In the genomic region with DNA sequence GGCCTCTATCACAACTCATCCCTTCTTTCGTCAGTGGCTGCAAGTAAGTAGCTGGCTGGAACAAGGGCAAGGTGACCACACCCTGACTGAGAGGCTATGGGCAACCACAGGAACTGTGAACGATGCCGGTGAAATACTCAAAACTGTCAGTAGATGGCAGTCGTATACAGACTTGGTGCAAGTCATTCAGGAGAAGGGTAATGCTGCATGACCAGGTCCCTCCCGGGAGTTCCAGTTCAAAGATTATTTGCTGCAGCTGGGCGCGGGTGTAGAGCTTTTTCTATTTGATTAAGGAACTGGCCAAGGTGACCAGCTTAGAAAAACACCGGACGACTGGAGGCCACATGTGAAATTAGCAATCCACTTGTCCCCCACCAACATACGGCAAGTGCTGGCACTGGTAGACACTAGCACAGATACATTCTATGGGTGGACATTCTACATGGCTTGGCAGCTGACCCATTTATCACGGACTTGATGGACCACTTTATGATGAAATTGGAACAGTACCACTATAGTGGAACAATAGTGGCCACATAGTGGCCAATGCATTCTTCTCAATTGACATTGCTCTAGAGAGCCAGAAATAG, we compare ENCODE assay signal across 9 cellular contexts.
DNase-seq lines count a peak whose midpoint lies in the region; ATAC-seq, FAIRE-seq and TF ChIP-seq lines count a peak whose summit lies in the region.
"Had no signal": no experiment of that assay in that cellular context is flagged by ENCODE, and none has a peak within 500 bp of the region (broad histone marks: within the 10 kb centered on the region; RNA-seq: fewer than 3 reads in every experiment).

No MANE protein-coding gene starts in this region.

- in situ Hi-C loops in mammary epithelial cell (cut with MboI; ENCODE audit: low sequenced_read_pairs in 2 of 2), result no loop called here
- in situ Hi-C loops in HepG2 (cut with HindIII; ENCODE audit: extremely low pct_ligation_motif_present, low pct_unique_long_range_greater_than_20kb), result no loop called here

- peak; percentile 76 for TF ChIP-seq CTCF in OCI-LY7 (conservative IDR thresholded peaks at IDR 0.05; ENCODE audit: low read length)
- TF ChIP-seq CTCF in mammary epithelial cell (conservative IDR thresholded peaks at IDR 0.05 in 1 of 2, IDR thresholded peaks at IDR 0.05 in 1 of 2; ENCODE audit: extremely low read depth in 1 of 2, insufficient read depth in 1 of 2, low read depth in 1 of 2, low read length in 2 of 2), result peak; percentile 71 to 81
- TF ChIP-seq CTCF in HepG2 (CRISPR knock-in tag; IDR thresholded peaks at IDR 0.05), result peak; percentile 90

- H3K9me2 ChIP-seq in OCI-LY7 (ENCODE audit: insufficient read depth, low read length), result no peaks in the 10 kb centered on the region

- H3K4me2 ChIP-seq in OCI-LY7 (ENCODE audit: low read length) (no peak overlapping the region), mammary epithelial cell (ENCODE audit: insufficient read depth, low read depth, low read length) (no peak overlapping the region), HepG2 (ENCODE audit: low read depth, low read length) (no peak overlapping the region)

- dilution Hi-C loops in mammary epithelial cell (cut with HindIII; ENCODE audit: low sequenced_read_pairs), result no loop called here

- peak in 1 of 2 donors; percentile 63 for DNase-seq in activated naive CD4-positive, alpha-beta T cell treated with anti-CD3 and anti-CD28 coated beads, Interleukin-2, amount 50 U/mL, for 72 hours (ENCODE audit: low spot score in 2 of 2)
- no peak for DNase-seq in activated naive CD4-positive, alpha-beta T cell treated with Interleukin-2 at 50 U/mL for 16 hours
- peak; percentile 38 for DNase-seq in HPDE6-E6E7 (ENCODE audit: extremely low spot score)
- DNase-seq in OCI-LY7 (ENCODE audit: low spot score), result peak; percentile 55
- peak; percentile 77 for DNase-seq in mammary epithelial cell
- DNase-seq in HepG2 (ENCODE audit: low spot score), result peak; percentile 82
- peak; percentile 15 to 26 for DNase-seq in aorta

- TF ChIP-seq RAD21 in HepG2 (CRISPR knock-in tag; IDR thresholded peaks at IDR 0.05), result peak; percentile 52; the same call in 1 of the 2 replicates

- H4K20me1 ChIP-seq in OCI-LY7 (ENCODE audit: insufficient read depth, low read length), result no peaks in the 10 kb centered on the region
- H4K20me1 ChIP-seq in mammary epithelial cell (ENCODE audit: insufficient read depth, low read length), result no peaks in the 10 kb centered on the region
- no peaks in the 10 kb centered on the region for H4K20me1 ChIP-seq in HepG2 (ENCODE audit: insufficient read depth, low read length)

- H3K79me2 ChIP-seq in OCI-LY7 (ENCODE audit: insufficient read depth, low read depth, low read length) (no peaks in the 10 kb centered on the region), mammary epithelial cell (ENCODE audit: insufficient read depth, low read length) (no peaks in the 10 kb centered on the region), HepG2 (ENCODE audit: insufficient read depth, low read length) (no peaks in the 10 kb centered on the region)

- TF ChIP-seq POLR2A in HepG2 (IDR thresholded peaks at IDR 0.05; ENCODE audit: insufficient read depth in 1 of 2, low read depth in 2 of 2, low read length in 2 of 2), result no peak

- H3K27ac Mint-ChIP-seq in activated naive CD4-positive, alpha-beta T cell treated with anti-CD3 and anti-CD28 coated beads, Interleukin-2, amount 50 U/mL, for 72 hours, result no peak overlapping the region

- H2AFZ ChIP-seq in OCI-LY7 (ENCODE audit: low read length) (no peak overlapping the region), mammary epithelial cell (ENCODE audit: low read depth, low read length) (peak overlapping the region; percentile 33), HepG2 (ENCODE audit: low read length) (no peak overlapping the region)

- H3K36me3 Mint-ChIP-seq in activated naive CD4-positive, alpha-beta T cell treated with anti-CD3 and anti-CD28 coated beads, Interleukin-2, amount 50 U/mL, for 72 hours, result no peaks in the 10 kb centered on the region

- no peaks in the 10 kb centered on the region for H3K9me3 Mint-ChIP-seq in activated naive CD4-positive, alpha-beta T cell treated with anti-CD3 and anti-CD28 coated beads, Interleukin-2, amount 50 U/mL, for 72 hours

- H3K36me3 ChIP-seq in OCI-LY7 (ENCODE audit: insufficient read depth, low read length) (no peaks in the 10 kb centered on the region), mammary epithelial cell (ENCODE audit: insufficient read depth, low read length) (no peaks in the 10 kb centered on the region), HepG2 (replicated peaks in 1 of 2; ENCODE audit: control insufficient read depth in 1 of 2, insufficient read depth in 2 of 2, low read length in 2 of 2) (no peaks in the 10 kb centered on the region), aorta (ENCODE audit: control insufficient read depth in 1 of 2, insufficient read depth in 2 of 2, low read length in 1 of 2) (no peaks in the 10 kb centered on the region)

- H3K27me3 ChIP-seq in mammary epithelial cell (ENCODE audit: insufficient read depth, low read length) (no peaks in the 10 kb centered on the region), HepG2 (ENCODE audit: control insufficient read depth in 1 of 2, insufficient read depth in 2 of 2, low read length in 2 of 2) (no peaks in the 10 kb centered on the region), aorta (ENCODE audit: control insufficient read depth in 1 of 2, insufficient read depth in 2 of 2, low read length in 1 of 2) (no peaks in the 10 kb centered on the region)

- peak; percentile 98 for FAIRE-seq in HepG2 (lab: Jason Lieb, UNC)
- FAIRE-seq: islet of Langerhans had no signal

- POLR2A ChIA-PET in OCI-LY7 (lab: Charles Lee) (no interaction called here), HepG2 (lab: Yijun Ruan, JAX) (no interaction called here)

- H3K27ac ChIP-seq in OCI-LY7 (ENCODE audit: low read depth, low read length, poor library complexity, severe bottlenecking), result no peak overlapping the region
- no peak overlapping the region for H3K27ac ChIP-seq in mammary epithelial cell (ENCODE audit: insufficient read depth, low read depth, low read length)
- H3K27ac ChIP-seq in HepG2 (ENCODE audit: extremely low read length, insufficient read depth, low read length), result no peak overlapping the region
- no peak overlapping the region for H3K27ac ChIP-seq in aorta (ENCODE audit: low read depth in 1 of 2, low read length in 2 of 2)

- H3K4me1 ChIP-seq in OCI-LY7 (ENCODE audit: insufficient read depth, low read length, poor library complexity, severe bottlenecking) (no peaks in the 10 kb centered on the region), mammary epithelial cell (ENCODE audit: insufficient read depth, low read length) (peaks cover 11% of the 10 kb centered on the region), HepG2 (ENCODE audit: insufficient read depth, low read length) (no peaks in the 10 kb centered on the region), aorta (ENCODE audit: control insufficient read depth in 1 of 2, insufficient read depth in 2 of 2, low read length in 2 of 2) (no peaks in the 10 kb centered on the region)

- no peak for TF ChIP-seq EP300 in HepG2 (IDR thresholded peaks at IDR 0.05; ENCODE audit: low read depth in 2 of 2, low read length in 2 of 2)
- TF ChIP-seq EP300 in HepG2 (CRISPR knock-in tag; IDR thresholded peaks at IDR 0.05; ENCODE audit: borderline replicate concordance), result no peak

- CTCF ChIA-PET in OCI-LY7 (lab: Charles Lee; ENCODE audit: unreplicated experiment), result no interaction called here
- CTCF ChIA-PET in mammary epithelial cell (lab: Charles Lee; ENCODE audit: low non-redundant PET), result interaction anchor here (0.5 kb wide), 1 partner anchor 289 kb away, joined by 6 read pairs; no protein-coding TSS in a partner anchor
- CTCF ChIA-PET in HepG2 (lab: Yijun Ruan, JAX; ENCODE audit: low intra/inter-chr PET ratio, low total read pairs), result interaction anchor here (1.4 kb wide), 1 partner anchor 309 kb away, joined by 4 read pairs; no protein-coding TSS in a partner anchor

- intact Hi-C loops in OCI-LY7 (cut with micrococcal nuclease; ENCODE audit: unreplicated experiment), result no loop called here
- intact Hi-C loops in mammary epithelial cell (cut with micrococcal nuclease), result loop anchor here (1.0 to 5.0 kb wide), 5 partner anchors 178 to 1204 kb away; no protein-coding TSS in a partner anchor
- intact Hi-C loops in HepG2 (cut with micrococcal nuclease; ENCODE audit: unreplicated experiment), result loop anchor here (1.0 to 5.0 kb wide), 4 partner anchors 310 to 1912 kb away; no protein-coding TSS in a partner anchor
- intact Hi-C loops in aorta (cut with DNase I), result no loop called here

- H3K9me3 ChIP-seq in OCI-LY7 (ENCODE audit: low read length) (peaks cover 15% of the 10 kb centered on the region; the same call in 1 of the 2 replicates), mammary epithelial cell (replicated peaks; ENCODE audit: insufficient read depth, low read length) (no peaks in the 10 kb centered on the region), HepG2 (ENCODE audit: low read length) (0 out of 2 replicates have a peak, but pooled peaks cover 4% of the 10 kb centered on the region), aorta (ENCODE audit: control insufficient read depth, low read length) (no peaks in the 10 kb centered on the region)

- BruUV-seq in OCI-LY7 (replicated peaks; lab: Mats Ljungman, UMichigan), result no TSS peak
- BruUV-seq in mammary epithelial cell (replicated peaks; lab: Mats Ljungman, UMichigan), result no TSS peak
- no TSS peak for BruUV-seq in HepG2 (replicated peaks; lab: Mats Ljungman, UMichigan)

- no peak overlapping the region for H3K4me3 ChIP-seq in OCI-LY7 (ENCODE audit: low read depth, low read length, poor library complexity, severe bottlenecking)
- no peak overlapping the region for H3K4me3 ChIP-seq in mammary epithelial cell (replicated peaks in 1 of 3; ENCODE audit: insufficient read depth in 1 of 3, low read depth in 2 of 3, low read length in 3 of 3)
- no peak overlapping the region for H3K4me3 ChIP-seq in HepG2 (replicated peaks in 1 of 3; ENCODE audit: insufficient read depth in 1 of 3, low read depth in 2 of 3, low read length in 3 of 3)
- no peak overlapping the region for H3K4me3 ChIP-seq in aorta (ENCODE audit: low read length in 2 of 2)

- peak; percentile 56 to 84 for ATAC-seq in activated naive CD4-positive, alpha-beta T cell treated with anti-CD3 and anti-CD28 coated beads, Interleukin-2, amount 50 U/mL, for 72 hours
- peak; percentile 95 for ATAC-seq in GM21717 (IDR thresholded peaks at IDR 0.05; ENCODE audit: unreplicated experiment)
- ATAC-seq in HepG2, result peak; percentile 98
- peak; percentile 70 for ATAC-seq in aorta (ENCODE audit: low FRiP score)

- H3K9ac ChIP-seq in mammary epithelial cell (ENCODE audit: insufficient read depth, low read length), result no peak overlapping the region
- H3K9ac ChIP-seq in HepG2 (ENCODE audit: insufficient read depth, low read depth, low read length), result no peak overlapping the region

- WGBS in mammary epithelial cell (ENCODE audit: low coverage, missing lambda C conversion rate), result 30% methylated on average over 9 of the region's 11 CpGs
- 18% methylated on average over 4 of the region's 11 CpGs for WGBS in HepG2 (ENCODE audit: low lambda C conversion rate)
- 39% methylated on average over 11 of the region's 11 CpGs for WGBS in aorta, 2 donors

TF ChIP-seq in HepG2, 621 proteins besides CTCF, POLR2A, EP300 and RAD21 (continues in another document):
- no peak for TF ChIP-seq SRY (CRISPR knock-in tag; IDR thresholded peaks at IDR 0.05)
- no peak for TF ChIP-seq YEATS4 (CRISPR knock-in tag; IDR thresholded peaks at IDR 0.05; ENCODE audit: borderline replicate concordance)
- no peak for TF ChIP-seq ZNF674 (CRISPR knock-in tag; IDR thresholded peaks at IDR 0.05; ENCODE audit: low read depth)
- no peak for TF ChIP-seq SIX4 (CRISPR knock-in tag; IDR thresholded peaks at IDR 0.05)

Comparison
In these comparisons a context has a peak if more than half of its experiments do, and no peak if none do; other contexts are left out.
1. intact Hi-C loops: an anchor here in mammary epithelial cell (1.0 to 5.0 kb wide) and HepG2 (1.0 to 5.0 kb wide); none called in OCI-LY7 and aorta.